ENCODE assay signal across 29 cellular contexts in the genomic region with DNA sequence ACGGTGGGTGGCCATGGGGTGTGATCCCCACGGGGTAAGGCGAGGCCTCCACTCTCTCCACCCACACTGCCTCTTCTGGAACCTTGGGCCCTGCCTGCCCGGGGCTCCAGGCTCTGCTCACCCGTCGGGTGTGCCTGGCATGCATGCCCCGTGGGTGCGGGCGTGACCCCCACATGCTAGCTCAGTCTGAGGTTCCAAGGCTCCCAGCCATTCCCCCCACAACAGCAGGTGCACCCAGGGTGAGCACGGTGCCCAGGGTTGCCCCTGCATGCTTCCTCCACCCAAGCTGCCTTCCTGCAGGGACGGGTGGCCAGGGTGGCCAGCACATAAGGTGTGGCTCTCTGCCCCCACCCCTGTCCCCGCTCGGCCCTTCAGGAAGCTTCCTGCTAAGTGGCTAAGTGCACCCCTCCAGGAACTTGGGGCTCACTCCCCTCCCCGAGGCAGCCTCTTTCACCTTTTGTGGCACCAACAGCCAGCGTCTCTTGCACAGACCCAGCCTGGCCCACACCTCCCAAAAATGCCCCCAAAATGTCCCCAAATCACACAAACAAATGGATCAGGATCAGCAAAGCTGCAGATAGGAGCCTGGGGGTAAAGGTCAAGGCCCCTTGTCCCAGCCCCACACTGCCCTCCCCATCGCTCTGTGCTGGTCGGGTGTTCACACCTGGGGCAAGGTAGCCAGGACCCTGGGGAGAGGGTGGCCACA. TPM values are rescaled to one million over a fixed set of nuclear protein-coding genes. Genes with fewer than 3 reads are reported as not detected.
"Had no signal": no experiment of that assay in that cellular context is flagged by ENCODE, and none has a peak within 500 bp of the region (broad histone marks: within the 10 kb centered on the region; RNA-seq: fewer than 3 reads in every experiment).

No MANE protein-coding gene starts in this region.

- H3K27me3 ChIP-seq: gastrocnemius medialis, hepatocyte, right atrium auricular region, stomach, transverse colon, upper lobe of right lung, uterus had no signal

- H3K4me3 ChIP-seq: gastrocnemius medialis, hepatocyte, left ventricle myocardium inferior, lower lobe of right lung, prostate gland, right atrium auricular region, sigmoid colon, stomach, transverse colon, upper lobe of right lung, uterus had no signal

- H3K4me1 ChIP-seq: prostate gland had no signal

- H3K9me3 ChIP-seq: gastrocnemius medialis, left ventricle myocardium inferior, lower lobe of right lung, prostate gland, right atrium auricular region, sigmoid colon, stomach, transverse colon, upper lobe of right lung, uterus had no signal

- H3K36me3 ChIP-seq: gastrocnemius medialis, left ventricle myocardium inferior, lower lobe of right lung, prostate gland, right atrium auricular region, sigmoid colon, stomach, transverse colon, upper lobe of right lung, uterus had no signal

- H3K4me2 ChIP-seq: hepatocyte had no signal

- DNase-seq: cortex of kidney; effector CD8-positive, alpha-beta T cell; endodermal cell; foreskin fibroblast; gastrocnemius medialis; left colon; left ventricle myocardium inferior; lower lobe of right lung; natural killer cell; sigmoid colon; stimulated activated CD4-positive, alpha-beta T cell treated with anti-CD3 and anti-CD28 coated beads, Interleukin-2, amount 100 ng/mL, for 24 hours; stimulated activated CD4-positive, alpha-beta T cell treated with anti-CD3 and anti-CD28 coated beads, Interleukin-4, amount 100 ng/mL, for 24 hours; stimulated activated naive CD4-positive, alpha-beta T cell treated with Interleukin-2 at 50 U/mL for 16 hours; stomach; transverse colon; upper lobe of right lung; uterus had no signal

- H3K27ac ChIP-seq: epithelial cell of prostate, gastrocnemius medialis, hepatocyte, left ventricle myocardium inferior, prostate gland, right atrium auricular region, sigmoid colon, transverse colon, upper lobe of right lung, uterus had no signal

- ATAC-seq: natural killer cell had no signal

RNA-seq across cellular contexts. Expression of a gene that starts 21.4 kb away (rescaled TPM):
- total RNA-seq: endodermal cell, esophagus mucosa, gastrocnemius medialis, glomerular endothelial cell, hepatocyte, kidney epithelial cell, left colon, left ventricle myocardium inferior, lower lobe of right lung, mesenteric fat pad, natural killer cell, osteocyte, prostate gland, right atrium auricular region, sigmoid colon, skeletal muscle tissue, stomach, subcutaneous adipose tissue, transverse colon, upper lobe of right lung, uterus had no signal
- polyA plus RNA-seq: neural cell, sigmoid colon, stomach had no signal

RNA-seq across cellular contexts. Expression of a gene that starts 22.2 kb away (rescaled TPM):
- total RNA-seq: osteocyte had no signal
